Comparison of ENCODE assay signal across 14 cellular contexts in the genomic region with DNA sequence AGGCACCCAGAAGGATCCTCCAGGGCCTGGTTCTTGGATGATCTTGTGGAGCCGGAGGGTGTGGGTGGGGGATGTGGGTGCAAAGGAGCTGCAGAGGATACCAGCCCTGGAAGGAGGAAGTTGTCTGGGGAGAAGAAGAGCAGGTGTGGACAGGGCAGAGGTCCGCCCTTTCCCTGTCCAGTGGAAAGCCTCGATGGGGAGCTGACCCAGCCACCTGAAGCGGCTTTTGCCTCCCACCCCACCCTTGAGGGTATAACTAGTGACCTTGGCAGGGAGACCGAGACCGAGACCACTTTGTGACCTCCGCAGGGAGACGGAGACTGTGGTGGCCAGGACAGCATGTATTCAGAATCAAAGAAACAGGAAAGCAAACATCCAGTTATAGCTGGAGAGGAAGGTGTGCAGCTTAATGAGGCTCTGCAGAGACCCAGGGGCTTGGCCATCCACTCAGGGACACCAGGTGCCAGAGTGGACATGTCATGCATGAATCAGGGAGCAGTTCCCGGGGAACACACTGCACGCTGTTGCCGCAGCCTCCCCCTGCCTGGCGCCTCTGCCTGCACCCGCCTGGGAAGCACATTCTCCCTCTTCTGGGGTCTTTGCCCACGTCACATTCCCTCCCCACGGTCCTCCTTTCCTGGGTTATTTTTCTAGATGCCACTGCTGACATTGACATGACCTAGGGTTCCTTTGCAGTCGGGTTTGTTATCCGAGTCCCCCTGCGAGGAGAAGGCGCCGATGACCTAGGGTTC.
"Had no signal": no experiment of that assay in that cellular context is flagged by ENCODE, and none has a peak within 500 bp of the region (broad histone marks: within the 10 kb centered on the region; RNA-seq: fewer than 3 reads in every experiment).

No MANE protein-coding gene starts in this region.

- H3K36me3 ChIP-seq: adrenal gland had no signal

- H3K4me3 ChIP-seq: adrenal gland, cardiac muscle cell, dorsolateral prefrontal cortex, esophagus muscularis mucosa had no signal

- H3K27ac ChIP-seq: adrenal gland, cardiac muscle cell, dorsolateral prefrontal cortex, esophagus muscularis mucosa had no signal

- H3K27me3 ChIP-seq: adrenal gland, cardiac muscle cell, esophagus muscularis mucosa had no signal

- H3K9me3 ChIP-seq: adrenal gland, esophagus muscularis mucosa had no signal

- DNase-seq: activated CD4-positive, alpha-beta memory T cell treated with anti-CD3 and anti-CD28 coated beads, Interleukin-2, amount 10 ng/mL, durations not matched to agents 7 days and 5 days; activated CD4-positive, alpha-beta T cell treated with anti-CD3 and anti-CD28 coated beads for 4 hours; activated effector memory CD4-positive, alpha-beta T cell treated with Interleukin-2 at 50 U/mL for 16 hours; activated T-cell treated with anti-CD3 and anti-CD28 coated beads, Interleukin-2, amount 50 U/mL, for 4 hours; adrenal gland; mammary epithelial cell; retina; stimulated activated CD4-positive, alpha-beta T cell treated with anti-CD3 and anti-CD28 coated beads, Interleukin-2, amount 100 ng/mL, for 48 hours had no signal

- H3K4me1 ChIP-seq: adrenal gland had no signal

- ATAC-seq: activated T-cell treated with anti-CD3 and anti-CD28 coated beads, Interleukin-2, amount 50 U/mL, for 4 hours; left lobe of liver; stimulated activated memory B cell treated with anti-CD40 and anti-IgM and Interleukin-4, amounts not matched to agents 10 μg/mL and 1 μg/mL and 100 μg/mL, for 72 hours; WTC11 had no signal
